ENCODE assay signal across 1 cellular context in genomic region chr1:167484726-167485125, GRCh38.
TF ChIP-seq lines count a peak whose summit lies in the region.

No MANE protein-coding gene starts in this region.

TF ChIP-seq in GM23338, 12 proteins besides CTCF, POLR2A, EP300 and RAD21 (continued from another document):
- TF ChIP-seq ZNF462 (CRISPR knock-in tag; IDR thresholded peaks at IDR 0.05) = no peak
- TF ChIP-seq ZNF114 (CRISPR knock-in tag; IDR thresholded peaks at IDR 0.05) = no peak
- no peak for TF ChIP-seq STAT1 (IDR thresholded peaks at IDR 0.05; ENCODE audit: unreplicated experiment)
- no peak for TF ChIP-seq POLR2AphosphoS5 (IDR thresholded peaks at IDR 0.05; ENCODE audit: low read depth)
- no peak for TF ChIP-seq NANOG (IDR thresholded peaks at IDR 0.05; ENCODE audit: borderline replicate concordance)
- no peak for TF ChIP-seq JUNB (IDR thresholded peaks at IDR 0.05; ENCODE audit: unreplicated experiment)
- TF ChIP-seq ZNF331 (CRISPR knock-in tag; IDR thresholded peaks at IDR 0.05; ENCODE audit: low read depth) = no peak
- TF ChIP-seq EZH2phosphoT487 (IDR thresholded peaks at IDR 0.05; ENCODE audit: unreplicated experiment) = no peak
- no peak for TF ChIP-seq REST (IDR thresholded peaks at IDR 0.05; ENCODE audit: unreplicated experiment)
- no peak for TF ChIP-seq EZH2 (IDR thresholded peaks at IDR 0.05; ENCODE audit: low read depth, unreplicated experiment)
